ENCODE assay signal across 1 cellular context in genomic region chr2:65580824-65581223, GRCh38.
TF ChIP-seq lines count a peak whose summit lies in the region.

No MANE protein-coding gene starts in this region.

TF ChIP-seq in K562, 482 proteins besides CTCF, POLR2A, EP300 and RAD21 (continued from another document):
- TF ChIP-seq ZNF592 (IDR thresholded peaks at IDR 0.05) (no peak), ZNF311 (CRISPR knock-in tag; IDR thresholded peaks at IDR 0.05) (no peak)
